8 cellular contexts compared by ENCODE assay signal in the genomic region with DNA sequence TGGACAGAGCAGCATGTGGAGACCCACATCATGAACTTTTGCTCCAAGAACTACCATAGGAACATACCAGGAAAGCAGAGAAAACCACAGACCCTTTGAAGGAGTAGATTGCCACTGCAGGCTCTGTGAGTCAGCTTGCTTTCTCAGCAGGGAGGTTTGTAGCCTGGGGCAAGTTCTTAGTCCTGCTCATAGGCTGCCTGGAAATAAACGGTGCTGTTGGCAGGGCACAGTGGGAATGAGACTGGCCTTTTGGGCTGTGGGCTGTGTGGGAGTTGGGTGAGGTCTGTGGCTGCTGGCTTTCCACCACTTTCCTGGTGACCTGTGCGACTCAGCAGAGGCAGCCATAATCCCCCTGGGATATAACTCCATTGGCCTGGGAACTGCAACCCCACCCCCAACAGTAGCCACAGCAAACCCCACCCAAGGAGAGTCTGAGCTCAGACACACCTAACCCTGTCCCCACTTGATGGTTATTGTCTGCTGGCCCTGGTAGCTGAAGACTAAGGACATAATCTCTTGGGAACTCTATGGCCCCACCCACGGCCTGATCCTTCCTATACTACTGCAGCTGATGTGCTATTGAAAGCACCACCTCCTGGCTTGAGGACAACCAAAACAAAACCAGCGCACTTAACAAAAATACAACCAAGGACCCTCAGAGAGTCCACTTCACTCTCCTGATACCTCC.
A peak's percentile ranks its signal among the peaks of the same experiment; 100 is the strongest.
DNase-seq lines count a peak whose midpoint lies in the region; ATAC-seq, FAIRE-seq and TF ChIP-seq lines count a peak whose summit lies in the region.
"Had no signal": no experiment of that assay in that cellular context is flagged by ENCODE, and none has a peak within 500 bp of the region (broad histone marks: within the 10 kb centered on the region; RNA-seq: fewer than 3 reads in every experiment).

No MANE protein-coding gene starts in this region.

- no peak overlapping the region for H3K27ac ChIP-seq in vagina

- H3K9me3 Mint-ChIP-seq in activated naive CD4-positive, alpha-beta T cell treated with anti-CD3 and anti-CD28 coated beads, Interleukin-2, amount 10 ng/mL, durations not matched to agents 7 days and 5 days, result peaks cover 19% of the 10 kb centered on the region

- TF ChIP-seq POLR2A in vagina (IDR thresholded peaks at IDR 0.05), result no peak

- peaks cover 9% of the 10 kb centered on the region for H3K9me3 ChIP-seq in MG63
- no peaks in the 10 kb centered on the region for H3K9me3 ChIP-seq in vagina

- H3K4me3 ChIP-seq in MG63 (no peak overlapping the region), bronchial epithelial cell (ENCODE audit: low read depth, low read length) (no peak overlapping the region), vagina (no peak overlapping the region)

- CTCF ChIA-PET in activated naive CD4-positive, alpha-beta T cell treated with anti-CD3 and anti-CD28 coated beads, Interleukin-2, amount 10 ng/mL, durations not matched to agents 7 days and 5 days (lab: Charles Lee), result no interaction called here

- FAIRE-seq in bronchial epithelial cell (lab: Jason Lieb, UNC), result peak; percentile 91

- ATAC-seq in GM18867 (IDR thresholded peaks at IDR 0.05; ENCODE audit: unreplicated experiment), result peak; percentile 10
- ATAC-seq in HG03378 (IDR thresholded peaks at IDR 0.05; ENCODE audit: unreplicated experiment), result no peak

- intact Hi-C loops in vagina (cut with DNase I), result no loop called here

- DNase-seq in MG63 (peak; percentile 95), bronchial epithelial cell (ENCODE audit: low read depth) (peak; percentile 71), smooth muscle cell of the brain vasculature (ENCODE audit: low read depth, low spot score) (peak; percentile 18), vagina (ENCODE audit: extremely low spot score in 2 of 2) (no peak)
- no peak for DNase-seq in activated naive CD4-positive, alpha-beta T cell treated with anti-CD3 and anti-CD28 coated beads, Interleukin-2, amount 10 ng/mL, durations not matched to agents 7 days and 5 days
- DNase-seq: SHP77 had no signal

- peaks cover 12% of the 10 kb centered on the region for H3K4me1 ChIP-seq in vagina

- H3K4me1 Mint-ChIP-seq in activated naive CD4-positive, alpha-beta T cell treated with anti-CD3 and anti-CD28 coated beads, Interleukin-2, amount 10 ng/mL, durations not matched to agents 7 days and 5 days, result no peaks in the 10 kb centered on the region

- H3K36me3 ChIP-seq in MG63 (no peaks in the 10 kb centered on the region), bronchial epithelial cell (ENCODE audit: control insufficient read depth, insufficient read depth, low read length) (no peaks in the 10 kb centered on the region), vagina (no peaks in the 10 kb centered on the region)

- no peaks in the 10 kb centered on the region for H3K27me3 ChIP-seq in MG63
- H3K27me3 ChIP-seq in bronchial epithelial cell (ENCODE audit: control insufficient read depth, insufficient read depth, low read length), result no peaks in the 10 kb centered on the region
- no peaks in the 10 kb centered on the region for H3K27me3 ChIP-seq in vagina

- no peak overlapping the region for H3K27ac Mint-ChIP-seq in activated naive CD4-positive, alpha-beta T cell treated with anti-CD3 and anti-CD28 coated beads, Interleukin-2, amount 10 ng/mL, durations not matched to agents 7 days and 5 days

- no peak overlapping the region for H3K4me3 Mint-ChIP-seq in activated naive CD4-positive, alpha-beta T cell treated with anti-CD3 and anti-CD28 coated beads, Interleukin-2, amount 10 ng/mL, durations not matched to agents 7 days and 5 days

- TF ChIP-seq CTCF in bronchial epithelial cell (IDR thresholded peaks at IDR 0.05; ENCODE audit: insufficient read depth, low read length, severe bottlenecking), result no peak
- TF ChIP-seq CTCF in vagina (IDR thresholded peaks at IDR 0.05), result no peak

- H3K36me3 Mint-ChIP-seq in activated naive CD4-positive, alpha-beta T cell treated with anti-CD3 and anti-CD28 coated beads, Interleukin-2, amount 10 ng/mL, durations not matched to agents 7 days and 5 days, result no peaks in the 10 kb centered on the region

- H3K27me3 Mint-ChIP-seq in activated naive CD4-positive, alpha-beta T cell treated with anti-CD3 and anti-CD28 coated beads, Interleukin-2, amount 10 ng/mL, durations not matched to agents 7 days and 5 days, result no peaks in the 10 kb centered on the region

Comparison
In these comparisons a context has a peak if more than half of its experiments do, and no peak if none do; other contexts are left out.
1. DNase-seq: peak in MG63 (single experiment), bronchial epithelial cell (single experiment) and smooth muscle cell of the brain vasculature (single experiment); none in vagina (0 of 2) and activated naive CD4-positive, alpha-beta T cell treated with anti-CD3 and anti-CD28 coated beads, Interleukin-2, amount 10 ng/mL, durations not matched to agents 7 days and 5 days (single experiment).